2 cellular contexts compared by ENCODE assay signal in genomic region chr7:81098213-81098612, GRCh38.
TF ChIP-seq lines count a peak whose summit lies in the region.

No MANE protein-coding gene starts in this region.

TF ChIP-seq in A549, 52 proteins besides CTCF, POLR2A, EP300 and RAD21 (continued from another document):
- no peak for TF ChIP-seq JUN (IDR thresholded peaks at IDR 0.05)
- TF ChIP-seq HOXA7 (CRISPR knock-in tag; IDR thresholded peaks at IDR 0.05) = no peak
- TF ChIP-seq, protein P1, sequence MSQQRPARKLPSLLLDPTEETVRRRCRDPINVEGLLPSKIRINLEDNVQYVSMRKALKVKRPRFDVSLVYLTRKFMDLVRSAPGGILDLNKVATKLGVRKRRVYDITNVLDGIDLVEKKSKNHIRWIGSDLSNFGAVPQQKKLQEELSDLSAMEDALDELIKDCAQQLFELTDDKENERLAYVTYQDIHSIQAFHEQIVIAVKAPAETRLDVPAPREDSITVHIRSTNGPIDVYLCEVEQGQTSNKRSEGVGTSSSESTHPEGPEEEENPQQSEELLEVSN (IDR thresholded peaks at IDR 0.05; ENCODE audit: borderline replicate concordance, low read depth) = no peak
- TF ChIP-seq EHMT2 (IDR thresholded peaks at IDR 0.05; ENCODE audit: low read depth) = no peak
- TF ChIP-seq MYC (IDR thresholded peaks at IDR 0.05; ENCODE audit: borderline replicate concordance, low read length) = no peak

TF ChIP-seq in HCT116, 20 proteins besides CTCF, POLR2A, EP300 and RAD21:
- TF ChIP-seq ZNF274 (IDR thresholded peaks at IDR 0.05; ENCODE audit: low read depth, low read length) (no peak), ZBTB33 (IDR thresholded peaks at IDR 0.05; ENCODE audit: extremely low read depth, insufficient replicate concordance, low read length) (no peak), POLR2AphosphoS5 (IDR thresholded peaks at IDR 0.05; ENCODE audit: low read depth, low read length) (no peak), SRF (IDR thresholded peaks at IDR 0.05; ENCODE audit: low read depth) (no peak), JUND (IDR thresholded peaks at IDR 0.05) (no peak)
